Comparison of ENCODE assay signal across 21 cellular contexts in genomic region chr1:11515403-11516300, GRCh38. TPM values are rescaled to one million over a fixed set of nuclear protein-coding genes. Genes with fewer than 3 reads are reported as not detected.
A peak's percentile ranks its signal among the peaks of the same experiment; 100 is the strongest.
DNase-seq lines count a peak whose midpoint lies in the region; ATAC-seq, FAIRE-seq and TF ChIP-seq lines count a peak whose summit lies in the region.
"Had no signal": no experiment of that assay in that cellular context is flagged by ENCODE, and none has a peak within 500 bp of the region (broad histone marks: within the 10 kb centered on the region; RNA-seq: fewer than 3 reads in every experiment).

No MANE protein-coding gene starts in this region.

- no peaks in the 10 kb centered on the region for H4K20me1 ChIP-seq in HepG2 (ENCODE audit: insufficient read depth, low read length)

- POLR2A ChIA-PET in HepG2 (lab: Yijun Ruan, JAX): no interaction called here

- H3K27me3 ChIP-seq in H7 (ENCODE audit: control insufficient read depth, insufficient read depth, low read length) (no peaks in the 10 kb centered on the region), HepG2 (ENCODE audit: control insufficient read depth in 1 of 2, insufficient read depth in 2 of 2, low read length in 2 of 2) (peaks cover 0 to 25% of the 10 kb centered on the region in 2 experiments; a peak in 3 of 5 replicates)

- DNase-seq in H7: peak; percentile 48
- DNase-seq in RPMI8226: peak; percentile 40
- no peak for DNase-seq in HepG2 (ENCODE audit: low spot score)
- DNase-seq in progenitor cell of endocrine pancreas (ENCODE audit: low spot score, unreplicated experiment): no peak
- no peak for DNase-seq in sciatic nerve (ENCODE audit: low spot score)
- no peak for DNase-seq in activated CD4-positive, alpha-beta T cell treated with anti-CD3 and anti-CD28 coated beads for 1 hour
- DNase-seq: AML-193; CD4-positive, alpha-beta memory T cell; DMS79; GM23248; MM.1S; NCI-H1105 treated with DMSO at 0.1 percent for 48 hours; NCI-H187; NCI-H2171; NCI-H446 treated with DMSO at 0.1 percent for 48 hours; NCI-H82; Right ventricle myocardium superior had no signal

- no peak overlapping the region for H3K9ac ChIP-seq in HepG2 (ENCODE audit: insufficient read depth, low read depth, low read length)
- H3K9ac ChIP-seq: GM23248 had no signal

- no peak overlapping the region for H3K4me3 ChIP-seq in H7 (ENCODE audit: insufficient read depth, low read depth, low read length)
- no peak overlapping the region for H3K4me3 ChIP-seq in HepG2 (replicated peaks in 1 of 3; ENCODE audit: insufficient read depth in 1 of 3, low read depth in 2 of 3, low read length in 3 of 3)
- H3K4me3 ChIP-seq: GM23248 had no signal

- no peaks in the 10 kb centered on the region; the same call in none of the 2 replicates for H3K36me3 ChIP-seq in H7 (replicated peaks; ENCODE audit: control insufficient read depth, insufficient read depth, low read length)
- H3K36me3 ChIP-seq in HepG2 (replicated peaks in 1 of 2; ENCODE audit: control insufficient read depth in 1 of 2, insufficient read depth in 2 of 2, low read length in 2 of 2): no peaks in the 10 kb centered on the region

- H3K4me2 ChIP-seq in HepG2 (ENCODE audit: low read depth, low read length): no peak overlapping the region

- TF ChIP-seq POLR2A in HepG2 (IDR thresholded peaks at IDR 0.05; ENCODE audit: insufficient read depth in 1 of 2, low read depth in 2 of 2, low read length in 2 of 2): no peak

- H3K36me3 Mint-ChIP-seq in progenitor cell of endocrine pancreas (ENCODE audit: insufficient read depth): peaks cover under 1% of the 10 kb centered on the region

- CTCF ChIA-PET in HepG2 (lab: Yijun Ruan, JAX; ENCODE audit: low intra/inter-chr PET ratio, low total read pairs): no interaction called here

- in situ Hi-C loops in HepG2 (cut with HindIII; ENCODE audit: extremely low pct_ligation_motif_present, low pct_unique_long_range_greater_than_20kb): no loop called here

- H3K4me3 Mint-ChIP-seq in progenitor cell of endocrine pancreas (ENCODE audit: low read depth): no peak overlapping the region
- H3K4me3 Mint-ChIP-seq: CD4-positive, alpha-beta memory T cell had no signal

- H3K9me3 ChIP-seq in HepG2 (ENCODE audit: low read length): no peaks in the 10 kb centered on the region

- H2AFZ ChIP-seq in HepG2 (ENCODE audit: low read length): no peak overlapping the region
- H2AFZ ChIP-seq: GM23248 had no signal

- no peaks in the 10 kb centered on the region for H3K27me3 Mint-ChIP-seq in progenitor cell of endocrine pancreas

- WGBS in HepG2 (ENCODE audit: low lambda C conversion rate): 40% methylated on average over 20 of the region's 21 CpGs

- intact Hi-C loops in HepG2 (cut with micrococcal nuclease; ENCODE audit: unreplicated experiment) (no loop called here), sciatic nerve (cut with DNase I) (no loop called here)

- TF ChIP-seq CTCF in HepG2 (CRISPR knock-in tag; IDR thresholded peaks at IDR 0.05) (no peak), progenitor cell of endocrine pancreas (IDR thresholded peaks at IDR 0.05; ENCODE audit: unreplicated experiment) (no peak)

- no peaks in the 10 kb centered on the region for H3K4me1 Mint-ChIP-seq in progenitor cell of endocrine pancreas (ENCODE audit: low read depth)
- H3K4me1 Mint-ChIP-seq: CD4-positive, alpha-beta memory T cell had no signal

- TF ChIP-seq RAD21 in HepG2 (CRISPR knock-in tag; IDR thresholded peaks at IDR 0.05): no peak

- H3K79me2 ChIP-seq in HepG2 (ENCODE audit: insufficient read depth, low read length): no peaks in the 10 kb centered on the region

- TF ChIP-seq EP300 in HepG2 (IDR thresholded peaks at IDR 0.05; ENCODE audit: low read depth in 2 of 2, low read length in 2 of 2) (no peak), HepG2 (CRISPR knock-in tag; IDR thresholded peaks at IDR 0.05; ENCODE audit: borderline replicate concordance) (no peak)

- peak overlapping the region; percentile 41 for H3K27ac Mint-ChIP-seq in progenitor cell of endocrine pancreas
- H3K27ac Mint-ChIP-seq: CD4-positive, alpha-beta memory T cell had no signal

- no peak overlapping the region for H3K27ac ChIP-seq in HepG2 (ENCODE audit: extremely low read length, insufficient read depth, low read length)
- H3K27ac ChIP-seq: GM23248 had no signal

- no peaks in the 10 kb centered on the region for H3K4me1 ChIP-seq in HepG2 (ENCODE audit: insufficient read depth, low read length)

- BruUV-seq in HepG2 (replicated peaks; lab: Mats Ljungman, UMichigan): no TSS peak

- H3K9me3 Mint-ChIP-seq in progenitor cell of endocrine pancreas (ENCODE audit: low read depth): no peaks in the 10 kb centered on the region

- ATAC-seq in HepG2 (no peak), sciatic nerve (no peak), HG02981 (IDR thresholded peaks at IDR 0.05; ENCODE audit: unreplicated experiment) (no peak)

- no peak for FAIRE-seq in HepG2 (lab: Jason Lieb, UNC)
- FAIRE-seq: GM12891, GM19239 had no signal

TF ChIP-seq in HepG2, 621 proteins besides CTCF, POLR2A, EP300 and RAD21:
- TF ChIP-seq TFDP1 (CRISPR knock-in tag; IDR thresholded peaks at IDR 0.05; ENCODE audit: borderline replicate concordance) (no peak), HOXD1 (CRISPR knock-in tag; IDR thresholded peaks at IDR 0.05) (no peak), MTA1 (CRISPR knock-in tag; IDR thresholded peaks at IDR 0.05; ENCODE audit: borderline replicate concordance) (no peak), MNT (IDR thresholded peaks at IDR 0.05) (peak; percentile 25; the same call in 1 of the 2 replicates)
TF ChIP-seq in HepG2: peak in this region for 1.

RNA-seq across cellular contexts. Expression of gene DISP3, which starts 36.7 kb away (rescaled TPM):
- 5.8 and 6.1 TPM in 2 replicates for total RNA-seq in H7 (2014; rRNA removed; shearing (Covaris generic))
- total RNA-seq in HepG2 (2016; rRNA removed; fragmentation: Illumina TruSeq; extraction: Trizol): 0.13 and 0.17 TPM in 2 replicates
- not detected in 2 replicates for total RNA-seq in HepG2 (2016; cell fraction: cytosol; rRNA removed; fragmentation: Illumina TruSeq; extraction: Trizol; ENCODE audit: low read depth)
- 0.13 TPM in 1 of 2 replicates, not detected in the other for total RNA-seq in HepG2 (2016; cell fraction: insoluble cytoplasmic fraction; rRNA removed; fragmentation: Illumina TruSeq; extraction: Trizol)
- not detected in 2 replicates for total RNA-seq in HepG2 (2016; cell fraction: membrane; rRNA removed; fragmentation: Illumina TruSeq; extraction: Trizol)
- 0.22 TPM in 1 of 2 replicates, not detected in the other for total RNA-seq in HepG2 (2016; cell fraction: nucleus; rRNA removed; fragmentation: Illumina TruSeq; extraction: Trizol)
- 0.08 and 0.09 TPM in 2 replicates for polyA plus RNA-seq in HepG2 (2011; rRNA removed)
- 0.03 TPM in 1 of 2 replicates, not detected in the other for polyA plus RNA-seq in HepG2 (2011; cell fraction: cytosol; rRNA removed)
- polyA plus RNA-seq in HepG2 (2011; cell fraction: nucleus; rRNA removed): 0.12 and 0.29 TPM in 2 replicates
- 0.07 TPM in 1 of 2 replicates, not detected in the other for polyA plus RNA-seq in HepG2 (2012)
- polyA plus RNA-seq in HepG2 (2016; cell fraction: cytosol; fragmentation: Illumina TruSeq; extraction: Trizol; ENCODE audit: low read depth): not detected in 2 replicates
- polyA plus RNA-seq in HepG2 (2016; cell fraction: insoluble cytoplasmic fraction; fragmentation: Illumina TruSeq; extraction: Trizol; ENCODE audit: low read depth): not detected in 2 replicates
- not detected in 2 replicates for polyA plus RNA-seq in HepG2 (2016; cell fraction: membrane; fragmentation: Illumina TruSeq; extraction: Trizol; ENCODE audit: low read depth)
- polyA plus RNA-seq in HepG2 (2016; cell fraction: nucleus; fragmentation: Illumina TruSeq; extraction: Trizol; ENCODE audit: insufficient read depth, low read depth): 0.31 TPM in 1 of 2 replicates, not detected in the other
- polyA minus RNA-seq in HepG2 (2011; rRNA and poly(A)+ RNA removed; ENCODE audit: low replicate concordance): not detected in 2 replicates
- not detected in 2 replicates for polyA minus RNA-seq in HepG2 (2011; cell fraction: cytosol; rRNA and poly(A)+ RNA removed)
- 0.12 and 0.13 TPM in 2 replicates for polyA minus RNA-seq in HepG2 (2011; cell fraction: nucleus; rRNA and poly(A)+ RNA removed)
- total RNA-seq in progenitor cell of endocrine pancreas: 5.4 and 6.2 TPM in 2 replicates
- 0.18 TPM for total RNA-seq in sciatic nerve
- total RNA-seq: G401, GM23248, Right ventricle myocardium superior had no signal
- polyA plus RNA-seq: GM23248 had no signal

Comparison
In these comparisons a context has a peak if more than half of its experiments do, and no peak if none do; other contexts are left out.
1. DNase-seq: peak in H7 (single experiment) and RPMI8226 (single experiment); none in HepG2 (single experiment), progenitor cell of endocrine pancreas (single experiment), sciatic nerve (single experiment) and activated CD4-positive, alpha-beta T cell treated with anti-CD3 and anti-CD28 coated beads for 1 hour (single experiment).